In genomic region chr16:15650698-15651161, GRCh38 we compare ENCODE assay signal across 8 cellular contexts. TPM values are rescaled to one million over a fixed set of nuclear protein-coding genes. Genes with fewer than 3 reads are reported as not detected.
A peak's percentile ranks its signal among the peaks of the same experiment; 100 is the strongest.
DNase-seq lines count a peak whose midpoint lies in the region; ATAC-seq, FAIRE-seq and TF ChIP-seq lines count a peak whose summit lies in the region.

No MANE protein-coding gene starts in this region.

- TF ChIP-seq CTCF in HL-60 (IDR thresholded peaks at IDR 0.05; ENCODE audit: insufficient read depth, low read length): no peak
- TF ChIP-seq CTCF in activated CD8-positive, alpha-beta T cell treated with anti-CD3 and anti-CD28 coated beads for 36 hours (IDR thresholded peaks at IDR 0.05): no peak
- no peak for TF ChIP-seq CTCF in natural killer cell (IDR thresholded peaks at IDR 0.05)

- FAIRE-seq in HTR-8/SVneo (lab: Jason Lieb, UNC): no peak

- H3K4me1 ChIP-seq in aorta (ENCODE audit: control insufficient read depth in 1 of 2, insufficient read depth in 2 of 2, low read length in 2 of 2): no peaks in the 10 kb centered on the region

- CTCF ChIA-PET in activated CD8-positive, alpha-beta T cell treated with anti-CD3 and anti-CD28 coated beads for 36 hours (lab: Charles Lee): interaction anchor here (1.3 kb wide), 1 partner anchor 15 kb away, joined by 4 read pairs; no protein-coding TSS in a partner anchor

- H3K27me3 Mint-ChIP-seq in activated CD8-positive, alpha-beta T cell treated with anti-CD3 and anti-CD28 coated beads for 36 hours: no peaks in the 10 kb centered on the region
- H3K27me3 Mint-ChIP-seq in natural killer cell (ENCODE audit: low read depth in 2 of 2): no peaks in the 10 kb centered on the region

- peak; percentile 11 for DNase-seq in A172 (ENCODE audit: low spot score)
- DNase-seq in HL-60 (ENCODE audit: low read depth in 1 of 2, low spot score in 1 of 2): peak in 1 of 2 experiments; percentile 5
- peak; percentile 75 for DNase-seq in activated CD8-positive, alpha-beta T cell treated with anti-CD3 and anti-CD28 coated beads for 36 hours
- peak; percentile 35 for DNase-seq in natural killer cell
- peak in 1 of 2 donors; percentile 80 for DNase-seq in aorta
- no peak for DNase-seq in HTR-8/SVneo (ENCODE audit: insufficient read length, low spot score)

- H3K4me3 ChIP-seq in HL-60 (replicated peaks; ENCODE audit: insufficient read depth, low read length) (peak overlapping the region; percentile 76), aorta (ENCODE audit: low read length in 2 of 2) (peak overlapping the region; percentile 69 to 86)

- POLR2A ChIA-PET in activated CD8-positive, alpha-beta T cell treated with anti-CD3 and anti-CD28 coated beads for 36 hours (lab: Charles Lee): interaction anchor here (1.5 to 1.8 kb wide), 3 partner anchors 8 to 22 kb away, joined by 4 to 6 read pairs (median 5); partner anchors contain the start of gene MARF1

- no peaks in the 10 kb centered on the region for H3K36me3 ChIP-seq in aorta (ENCODE audit: control insufficient read depth in 1 of 2, insufficient read depth in 2 of 2, low read length in 1 of 2)

- peak overlapping the region; percentile 100 for H3K4me3 Mint-ChIP-seq in activated CD8-positive, alpha-beta T cell treated with anti-CD3 and anti-CD28 coated beads for 36 hours
- H3K4me3 Mint-ChIP-seq in natural killer cell: peak overlapping the region; percentile 99

- WGBS in aorta, 2 donors: 1% methylated on average over 18 of the region's 18 CpGs

- peaks cover 24% of the 10 kb centered on the region for H3K36me3 Mint-ChIP-seq in activated CD8-positive, alpha-beta T cell treated with anti-CD3 and anti-CD28 coated beads for 36 hours (ENCODE audit: low read depth)
- no peaks in the 10 kb centered on the region for H3K36me3 Mint-ChIP-seq in natural killer cell

- H3K27ac Mint-ChIP-seq in activated CD8-positive, alpha-beta T cell treated with anti-CD3 and anti-CD28 coated beads for 36 hours: peak overlapping the region; percentile 99
- H3K27ac Mint-ChIP-seq in natural killer cell: peak overlapping the region; percentile 95 to 96

- H3K27me3 ChIP-seq in HL-60 (ENCODE audit: insufficient read depth, poor library complexity, severe bottlenecking) (no peaks in the 10 kb centered on the region), aorta (ENCODE audit: control insufficient read depth in 1 of 2, insufficient read depth in 2 of 2, low read length in 1 of 2) (no peaks in the 10 kb centered on the region)

- H3K27ac ChIP-seq in HL-60 (replicated peaks) (peak overlapping the region; percentile 83), aorta (ENCODE audit: low read depth in 1 of 2, low read length in 2 of 2) (peak overlapping the region in 1 of 2 donors; percentile 49)

- ATAC-seq in GM18511 (IDR thresholded peaks at IDR 0.05; ENCODE audit: unreplicated experiment) (peak; percentile 49), esophagus mucosa (peak; percentile 6), natural killer cell (peak; percentile 40 to 50 (median 45)), aorta (ENCODE audit: low FRiP score) (peak; percentile 39)
- peak; percentile 71 for ATAC-seq in activated CD8-positive, alpha-beta T cell treated with anti-CD3 and anti-CD28 coated beads for 36 hours

- peaks cover 26% of the 10 kb centered on the region for H3K4me1 Mint-ChIP-seq in activated CD8-positive, alpha-beta T cell treated with anti-CD3 and anti-CD28 coated beads for 36 hours (ENCODE audit: low read depth)
- H3K4me1 Mint-ChIP-seq in natural killer cell: peaks cover 17 to 25% of the 10 kb centered on the region in 2 donors

- no peaks in the 10 kb centered on the region for H3K9me3 ChIP-seq in aorta (ENCODE audit: control insufficient read depth, low read length)

- intact Hi-C loops in activated CD8-positive, alpha-beta T cell treated with anti-CD3 and anti-CD28 coated beads for 36 hours (cut with micrococcal nuclease): no loop called here
- intact Hi-C loops in natural killer cell (cut with micrococcal nuclease) (loop anchor here (1.0 kb wide), 1 partner anchor 8 kb away; no protein-coding TSS in a partner anchor), aorta (cut with DNase I) (loop anchor here (5.0 kb wide), 1 partner anchor 52 kb away; no protein-coding TSS in a partner anchor)

- H3K9me3 Mint-ChIP-seq in activated CD8-positive, alpha-beta T cell treated with anti-CD3 and anti-CD28 coated beads for 36 hours: no peaks in the 10 kb centered on the region
- H3K9me3 Mint-ChIP-seq in natural killer cell: no peaks in the 10 kb centered on the region

RNA-seq across cellular contexts. Expression of gene NDE1, which starts 0.7 kb away (rescaled TPM):
- 47.5 and 55.9 TPM in 2 replicates for total RNA-seq in A172 (2014; rRNA removed; shearing (Covaris generic))
- total RNA-seq in activated CD8-positive, alpha-beta T cell treated with anti-CD3 and anti-CD28 coated beads for 36 hours: 100 to 1,000 TPM in 1 of 2 experiments, 10 to 100 TPM in 1; 97.6 to 103 TPM
- total RNA-seq in esophagus mucosa (42.0 TPM), natural killer cell (100 to 1,000 TPM; 104 to 118 (median 114) TPM), aorta (10 to 100 TPM; 32.0 to 42.8 TPM)
- 10 to 100 TPM; 14.8 to 15.7 TPM for polyA plus RNA-seq in aorta

RNA-seq across cellular contexts. Expression of gene MARF1, which starts 7.8 kb away (rescaled TPM):
- total RNA-seq in A172 (2014; rRNA removed; shearing (Covaris generic)): 6.4 and 8.9 TPM in 2 replicates
- 10 to 100 TPM; 55.7 to 56.0 TPM for total RNA-seq in activated CD8-positive, alpha-beta T cell treated with anti-CD3 and anti-CD28 coated beads for 36 hours
- total RNA-seq in esophagus mucosa (32.4 TPM), natural killer cell (100 to 1,000 TPM; 127 to 149 (median 140) TPM), aorta (10 to 100 TPM; 73.5 to 92.8 TPM)
- 10 to 100 TPM; 28.8 to 34.2 TPM for polyA plus RNA-seq in aorta

Comparison
In these comparisons a context has a peak if more than half of its experiments do, and no peak if none do; other contexts are left out.
1. ATAC-seq: peak in every context shown above with its lines; median percentile 71 in activated CD8-positive, alpha-beta T cell treated with anti-CD3 and anti-CD28 coated beads for 36 hours; 49 in GM18511; 45 in natural killer cell; 39 in aorta; 6 in esophagus mucosa.